ENCODE assay signal across 22 cellular contexts in the genomic region with DNA sequence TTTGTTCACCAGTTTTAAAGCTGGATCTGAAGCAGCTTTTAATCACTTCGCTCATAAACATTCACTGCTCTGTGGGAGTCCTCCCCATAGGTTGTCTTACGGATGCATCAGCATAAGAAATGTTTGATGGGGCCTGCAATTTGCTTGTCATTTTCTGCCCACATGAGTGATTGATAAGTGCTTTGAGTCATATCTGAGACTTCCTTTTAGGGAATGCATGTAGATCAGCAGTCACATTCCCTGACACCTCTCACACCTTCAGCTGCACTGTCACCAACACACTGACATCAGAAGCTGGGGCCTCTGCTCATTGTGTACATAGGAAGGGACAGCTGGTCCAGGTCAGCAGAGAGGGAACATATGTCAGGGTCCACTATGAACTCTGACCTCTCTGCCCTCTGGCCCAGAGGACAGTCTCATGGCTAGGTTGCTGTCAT.
DNase-seq lines count a peak whose midpoint lies in the region; ATAC-seq, FAIRE-seq and TF ChIP-seq lines count a peak whose summit lies in the region.
"Had no signal": no experiment of that assay in that cellular context is flagged by ENCODE, and none has a peak within 500 bp of the region (broad histone marks: within the 10 kb centered on the region; RNA-seq: fewer than 3 reads in every experiment).

No MANE protein-coding gene starts in this region.

- H3K9me3 Mint-ChIP-seq in GM23338: no peaks in the 10 kb centered on the region
- H3K9me3 Mint-ChIP-seq: activated naive CD8-positive, alpha-beta T cell treated with anti-CD3 and anti-CD28 coated beads, Interleukin-2, amount 50 U/mL, for 24 hours; natural killer cell treated with Interleukin-12 subunit alpha and Interleukin-12 subunit beta and Interleukin-15 and Interleukin-18, amount 100 ng/mL, for 72 hours had no signal

- H3K36me3 Mint-ChIP-seq in GM23338 (ENCODE audit: low read depth): no peaks in the 10 kb centered on the region
- H3K36me3 Mint-ChIP-seq: natural killer cell treated with Interleukin-12 subunit alpha and Interleukin-12 subunit beta and Interleukin-15 and Interleukin-18, amount 100 ng/mL, for 72 hours had no signal

- H3K36me3 ChIP-seq in GM23338 (ENCODE audit: insufficient read depth) (no peaks in the 10 kb centered on the region), keratinocyte (ENCODE audit: control insufficient read depth in 2 of 2, extremely low read depth in 1 of 2, insufficient read depth in 2 of 2, low read length in 2 of 2) (no peaks in the 10 kb centered on the region), osteoblast (ENCODE audit: insufficient read depth, low read length) (no peaks in the 10 kb centered on the region), testis (ENCODE audit: low read depth, missing control alignments) (no peaks in the 10 kb centered on the region)
- H3K36me3 ChIP-seq: left lung, Peyer's patch, transverse colon had no signal

- H3K27ac ChIP-seq in GM23338 (ENCODE audit: low read depth): no peak overlapping the region
- H3K27ac ChIP-seq in keratinocyte (ENCODE audit: control insufficient read depth, insufficient read depth, low read length): no peak overlapping the region
- no peak overlapping the region for H3K27ac ChIP-seq in osteoblast (ENCODE audit: low read depth, low read length)
- no peak overlapping the region for H3K27ac ChIP-seq in testis
- H3K27ac ChIP-seq: left lung, Peyer's patch, transverse colon had no signal

- H3K4me1 Mint-ChIP-seq in GM23338: peaks cover 24% of the 10 kb centered on the region; the same call in 2 of the 3 replicates
- H3K4me1 Mint-ChIP-seq: activated naive CD8-positive, alpha-beta T cell treated with anti-CD3 and anti-CD28 coated beads, Interleukin-2, amount 50 U/mL, for 24 hours had no signal

- H4K20me1 ChIP-seq in GM23338 (replicated peaks; ENCODE audit: insufficient read depth): no peaks in the 10 kb centered on the region
- no peaks in the 10 kb centered on the region for H4K20me1 ChIP-seq in keratinocyte (ENCODE audit: control insufficient read depth, extremely low read depth, insufficient read depth, low read length)
- no peaks in the 10 kb centered on the region for H4K20me1 ChIP-seq in osteoblast (ENCODE audit: insufficient read depth, low read length)

- H3K4me3 ChIP-seq in GM23338: no peak overlapping the region
- H3K4me3 ChIP-seq in keratinocyte (ENCODE audit: control insufficient read depth in 2 of 3, extremely low read depth in 1 of 3, insufficient read depth in 2 of 3, low read depth in 1 of 3, low read length in 3 of 3): no peak overlapping the region
- no peak overlapping the region for H3K4me3 ChIP-seq in osteoblast (ENCODE audit: insufficient read depth, low read length)
- H3K4me3 ChIP-seq in testis: no peak overlapping the region
- H3K4me3 ChIP-seq: left lung, Peyer's patch, transverse colon had no signal

- H2AFZ ChIP-seq in GM23338 (peak overlapping the region; percentile 81), keratinocyte (ENCODE audit: control insufficient read depth, low read length) (no peak overlapping the region), osteoblast (ENCODE audit: low read length) (no peak overlapping the region)

- no peak overlapping the region for H3K4me3 Mint-ChIP-seq in GM23338
- H3K4me3 Mint-ChIP-seq: activated naive CD8-positive, alpha-beta T cell treated with anti-CD3 and anti-CD28 coated beads, Interleukin-2, amount 50 U/mL, for 24 hours; natural killer cell treated with Interleukin-12 subunit alpha and Interleukin-12 subunit beta and Interleukin-15 and Interleukin-18, amount 100 ng/mL, for 72 hours had no signal

- H3K27ac Mint-ChIP-seq in GM23338: no peak overlapping the region
- H3K27ac Mint-ChIP-seq: activated naive CD8-positive, alpha-beta T cell treated with anti-CD3 and anti-CD28 coated beads, Interleukin-2, amount 50 U/mL, for 24 hours; natural killer cell treated with Interleukin-12 subunit alpha and Interleukin-12 subunit beta and Interleukin-15 and Interleukin-18, amount 100 ng/mL, for 72 hours had no signal

- H3K9me2 ChIP-seq in GM23338 (ENCODE audit: insufficient read depth): no peaks in the 10 kb centered on the region

- no peaks in the 10 kb centered on the region for H3K27me3 ChIP-seq in GM23338 (ENCODE audit: insufficient read depth)
- no peaks in the 10 kb centered on the region for H3K27me3 ChIP-seq in keratinocyte (ENCODE audit: control insufficient read depth, extremely low read depth, insufficient read depth, low read length)
- H3K27me3 ChIP-seq in osteoblast (ENCODE audit: insufficient read depth, low read length): no peaks in the 10 kb centered on the region
- H3K27me3 ChIP-seq in testis: no peaks in the 10 kb centered on the region
- H3K27me3 ChIP-seq: left lung, Peyer's patch, transverse colon had no signal

- no peaks in the 10 kb centered on the region for H3F3A ChIP-seq in GM23338 (replicated peaks; ENCODE audit: low read depth)

- WGBS in testis, 2 donors: 95% methylated on average over 2 of the region's 2 CpGs

- FAIRE-seq in RCC 7860 (lab: Jason Lieb, UNC) (peak; percentile 90), keratinocyte (lab: Jason Lieb, UNC) (peak; percentile 32)
- FAIRE-seq: D721Med, GM18507, TTC549 had no signal

- 0 out of 2 replicates have a peak overlapping the region, but pooled peaks have one; percentile 32 for H3K4me2 ChIP-seq in GM23338
- H3K4me2 ChIP-seq in keratinocyte (ENCODE audit: control insufficient read depth, extremely low read depth, insufficient read depth, low read depth, low read length): no peak overlapping the region
- H3K4me2 ChIP-seq in osteoblast (ENCODE audit: insufficient read depth, low read length): no peak overlapping the region

- no peaks in the 10 kb centered on the region for H3K9me1 ChIP-seq in keratinocyte (ENCODE audit: control insufficient read depth, extremely low read depth, insufficient read depth, low read length)

- no peak for TF ChIP-seq CTCF in GM23338 (conservative IDR thresholded peaks at IDR 0.05; ENCODE audit: low read depth in 2 of 2)
- no peak for TF ChIP-seq CTCF in keratinocyte (optimal IDR thresholded peaks at IDR 0.05 in 1 of 3, IDR thresholded peaks at IDR 0.05 in 1 of 3, conservative IDR thresholded peaks at IDR 0.05 in 1 of 3; ENCODE audit: extremely low read depth in 1 of 3, insufficient read depth in 2 of 3, low read length in 3 of 3)
- TF ChIP-seq CTCF in osteoblast (IDR thresholded peaks at IDR 0.05; ENCODE audit: extremely low read depth, low read depth, low read length): no peak
- TF ChIP-seq CTCF in testis (IDR thresholded peaks at IDR 0.05): no peak
- no peak for TF ChIP-seq CTCF in omental fat pad (IDR thresholded peaks at IDR 0.05)

- ATAC-seq in GM23338: no peak
- no peak for ATAC-seq in omental fat pad (ENCODE audit: low FRiP score)
- ATAC-seq: activated naive CD8-positive, alpha-beta T cell treated with anti-CD3 and anti-CD28 coated beads, Interleukin-2, amount 50 U/mL, for 24 hours; left lung; natural killer cell treated with Interleukin-12 subunit alpha and Interleukin-12 subunit beta and Interleukin-15 and Interleukin-18, amount 100 ng/mL, for 72 hours had no signal

- H3K79me2 ChIP-seq in GM23338 (replicated peaks; ENCODE audit: insufficient read depth) (no peaks in the 10 kb centered on the region), keratinocyte (ENCODE audit: control insufficient read depth, insufficient read depth, low read length) (no peaks in the 10 kb centered on the region), osteoblast (ENCODE audit: insufficient read depth, low read length) (no peaks in the 10 kb centered on the region)

- TF ChIP-seq POLR2A in testis (IDR thresholded peaks at IDR 0.05): no peak

- no peak overlapping the region for H3K9ac ChIP-seq in keratinocyte (ENCODE audit: control insufficient read depth, extremely low read depth, insufficient read depth, low read length)

- peaks cover 2% of the 10 kb centered on the region for H3K27me3 Mint-ChIP-seq in GM23338 (ENCODE audit: insufficient read depth, low read depth, poor library complexity)
- H3K27me3 Mint-ChIP-seq: activated naive CD8-positive, alpha-beta T cell treated with anti-CD3 and anti-CD28 coated beads, Interleukin-2, amount 50 U/mL, for 24 hours had no signal

- dilution Hi-C loops in keratinocyte (cut with MboI; ENCODE audit: extremely low pct_ligation_motif_present, low sequenced_read_pairs): no loop called here

- H3K9me3 ChIP-seq in keratinocyte (ENCODE audit: control insufficient read depth, low read depth, low read length) (no peaks in the 10 kb centered on the region), osteoblast (ENCODE audit: low read depth, low read length) (no peaks in the 10 kb centered on the region), testis (no peaks in the 10 kb centered on the region)
- H3K9me3 ChIP-seq: left lung, Peyer's patch, transverse colon had no signal

- DNase-seq in GM23338 (ENCODE audit: low spot score): no peak
- DNase-seq in RCC 7860 (ENCODE audit: low spot score): peak; percentile 93
- DNase-seq in keratinocyte (ENCODE audit: low read depth, low spot score): no peak
- DNase-seq in osteoblast (ENCODE audit: insufficient read length, low spot score, missing footprints): peak; percentile 31
- no peak for DNase-seq in testis
- no peak for DNase-seq in omental fat pad (ENCODE audit: low spot score)
- no peak for DNase-seq in KG1 (lab: John Stamatoyannopoulos, UW)
- DNase-seq in NCI-H187 (lab: John Stamatoyannopoulos, UW): no peak
- DNase-seq: activated CD4-positive, alpha-beta T cell treated with anti-CD3 and anti-CD28 coated beads for 1 hour; activated gamma-delta T cell; activated naive CD8-positive, alpha-beta T cell treated with anti-CD3 and anti-CD28 coated beads, Interleukin-2, amount 50 U/mL, for 24 hours; H7; left lung; NCI-H1417 treated with DMSO at 0.1 percent for 48 hours; NCI-H510A treated with DMSO at 0.1 percent for 48 hours; Peyer's patch; T-helper 1 cell; transverse colon had no signal

- intact Hi-C loops in testis (cut with DNase I; ENCODE audit: low total_unique reads): no loop called here

- peaks cover 7% of the 10 kb centered on the region; the same call in 1 of the 2 replicates for H3K4me1 ChIP-seq in GM23338 (ENCODE audit: insufficient read depth)
- H3K4me1 ChIP-seq in keratinocyte (ENCODE audit: control insufficient read depth, extremely low read depth, insufficient read depth, low read length): peaks cover 9% of the 10 kb centered on the region
- peaks cover 3% of the 10 kb centered on the region for H3K4me1 ChIP-seq in osteoblast (ENCODE audit: insufficient read depth, low read length)
- no peaks in the 10 kb centered on the region for H3K4me1 ChIP-seq in testis
- H3K4me1 ChIP-seq: left lung, Peyer's patch had no signal

TF ChIP-seq in GM23338, 12 proteins besides CTCF, POLR2A, EP300 and RAD21:
- TF ChIP-seq STAT1 (IDR thresholded peaks at IDR 0.05; ENCODE audit: unreplicated experiment): no peak
- no peak for TF ChIP-seq ZNF331 (CRISPR knock-in tag; IDR thresholded peaks at IDR 0.05; ENCODE audit: low read depth)
- no peak for TF ChIP-seq NANOG (IDR thresholded peaks at IDR 0.05; ENCODE audit: borderline replicate concordance)
- TF ChIP-seq EZH2phosphoT487 (IDR thresholded peaks at IDR 0.05; ENCODE audit: unreplicated experiment): no peak

Comparison
In these comparisons a context has a peak if more than half of its experiments do, and no peak if none do; other contexts are left out.
1. DNase-seq: peak in RCC 7860 (single experiment) and osteoblast (single experiment); none in GM23338 (single experiment), keratinocyte (single experiment), testis (single experiment), omental fat pad (single experiment), KG1 (single experiment) and NCI-H187 (0 of 2).